ENCODE assay signal across 9 cellular contexts in the genomic region with DNA sequence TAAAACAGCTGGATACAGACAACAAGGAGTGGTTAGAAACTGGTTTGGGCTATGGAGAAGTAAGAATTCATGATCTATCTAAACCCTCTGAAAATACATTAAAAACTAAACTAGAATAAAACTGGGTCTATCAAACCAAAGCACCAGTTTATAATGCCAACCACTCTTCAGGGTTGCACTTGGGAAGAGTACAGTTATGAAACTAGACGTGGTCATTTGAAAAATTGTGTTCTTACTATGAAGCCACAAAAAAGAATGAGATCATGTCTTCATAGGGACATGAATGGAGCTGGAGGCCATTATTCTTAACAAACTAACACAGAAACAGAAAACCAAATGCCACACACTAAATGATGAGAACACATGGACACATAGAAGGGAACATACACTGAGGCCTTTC.
"Had no signal": no experiment of that assay in that cellular context is flagged by ENCODE, and none has a peak within 500 bp of the region (broad histone marks: within the 10 kb centered on the region; RNA-seq: fewer than 3 reads in every experiment).

No MANE protein-coding gene starts in this region.

- FAIRE-seq: HepG2 had no signal

- H3K4me1 ChIP-seq: HAP-1 had no signal

- ATAC-seq: HCT116, HepG2 had no signal

- H2AFZ ChIP-seq: GM23248 had no signal

- H3K9me3 ChIP-seq: HAP-1 had no signal

- H3K4me3 Mint-ChIP-seq: HFFc6, IgD-negative memory B cell had no signal

- H3K9me3 Mint-ChIP-seq: HFFc6 had no signal

- DNase-seq: GM23248, GOT3, H7, HFFc6 had no signal

- H3K9ac ChIP-seq: GM23248 had no signal

- H3K27ac Mint-ChIP-seq: HFFc6, IgD-negative memory B cell had no signal

- H3K4me1 Mint-ChIP-seq: IgD-negative memory B cell had no signal

- H3K4me3 ChIP-seq: GM23248, HAP-1 had no signal

- H3K36me3 ChIP-seq: HAP-1 had no signal

- H3K27ac ChIP-seq: GM23248, HL-60 had no signal
